In genomic region chr3:125062904-125063618, GRCh38 we compare ENCODE assay signal across 10 cellular contexts. TPM values are rescaled to one million over a fixed set of nuclear protein-coding genes. Genes with fewer than 3 reads are reported as not detected.
DNase-seq lines count a peak whose midpoint lies in the region; ATAC-seq, FAIRE-seq and TF ChIP-seq lines count a peak whose summit lies in the region.
"Had no signal": no experiment of that assay in that cellular context is flagged by ENCODE, and none has a peak within 500 bp of the region (broad histone marks: within the 10 kb centered on the region; RNA-seq: fewer than 3 reads in every experiment).

No MANE protein-coding gene starts in this region.

- peaks cover 28% of the 10 kb centered on the region for H3K9me1 ChIP-seq in IMR-90 (ENCODE audit: insufficient read depth, low read length)

- peak; percentile 53 to 79 for DNase-seq in A549 (ENCODE audit: low read depth in 1 of 2, low spot score in 1 of 2)
- peak; percentile 97 for DNase-seq in IMR-90
- no peak for DNase-seq in coronary artery (ENCODE audit: low spot score)
- no peak for DNase-seq in UCSD-AML1 (lab: John Stamatoyannopoulos, UW; ENCODE audit: unreplicated experiment)
- DNase-seq in HAP-1 (ENCODE audit: low spot score in 2 of 2), result no peak
- DNase-seq: glutamatergic neuron had no signal

- POLR2A ChIA-PET in A549 (lab: Yijun Ruan, JAX), result interaction anchor here (0.7 to 1.5 kb wide), 9 partner anchors 9 to 312 kb away, joined by 3 to 8 read pairs (median 4); partner anchors contain the start of gene ZNF148
- POLR2A ChIA-PET in IMR-90 (lab: Charles Lee; ENCODE audit: unreplicated experiment), result interaction anchor here (0.5 to 1.6 kb wide), 7 partner anchors 8 to 67 kb away, joined by 3 to 9 read pairs (median 3); no protein-coding TSS in a partner anchor

- FAIRE-seq in A549 (lab: Jason Lieb, UNC), result no peak

- peak overlapping the region; percentile 73 for H2AFZ ChIP-seq in IMR-90 (replicated peaks; ENCODE audit: low read length, poor library complexity)

- CTCF ChIA-PET in A549 (lab: Yijun Ruan, JAX) (interaction anchor here (0.9 to 1.3 kb wide), 4 partner anchors 10 to 68 kb away, joined by 3 read pairs; no protein-coding TSS in a partner anchor), IMR-90 (lab: Yijun Ruan, JAX) (interaction anchor here (0.6 to 1.0 kb wide), 3 partner anchors 67 to 95 kb away, joined by 3 to 4 read pairs (median 4); no protein-coding TSS in a partner anchor)

- peak overlapping the region; percentile 96 for H3K18ac ChIP-seq in IMR-90 (ENCODE audit: low read depth, low read length)

- peak overlapping the region; percentile 98 for H4K91ac ChIP-seq in IMR-90 (ENCODE audit: insufficient read depth, low read depth, low read length)

- H3K4ac ChIP-seq in IMR-90 (ENCODE audit: low read depth, low read length), result peak overlapping the region; percentile 99

- H3K4me2 ChIP-seq in A549, result peak overlapping the region; percentile 74
- peak overlapping the region; percentile 58 for H3K4me2 ChIP-seq in IMR-90 (ENCODE audit: low read depth, low read length)
- H3K4me2 ChIP-seq: BLaER1 treated with 17β-estradiol and CSF1 and Interleukin-3, amounts not matched to agents 10 nM and 100 nM had no signal

- peak overlapping the region; percentile 94 for H4K5ac ChIP-seq in IMR-90 (ENCODE audit: low read depth, low read length)

- H3K56ac ChIP-seq in IMR-90 (ENCODE audit: extremely low read depth, insufficient read depth, low read length), result peak overlapping the region; percentile 91

- H4K20me1 ChIP-seq in IMR-90 (ENCODE audit: insufficient read depth, low read length), result no peaks in the 10 kb centered on the region
- H4K20me1 ChIP-seq: BLaER1 treated with 17β-estradiol and CSF1 and Interleukin-3, amounts not matched to agents 10 nM and 100 nM had no signal

- dilution Hi-C loops in IMR-90 (cut with HindIII; ENCODE audit: low sequenced_read_pairs, unreplicated experiment), result no loop called here

- peak overlapping the region; percentile 99 for H2BK120ac ChIP-seq in IMR-90 (ENCODE audit: low read depth, low read length)

- intact Hi-C loops in IMR-90 (cut with micrococcal nuclease), result loop anchor here (2.0 kb wide), 1 partner anchor 46 kb away; no protein-coding TSS in a partner anchor

- H3K27ac ChIP-seq in A549 (peak overlapping the region; percentile 82 to 87), IMR-90 (ENCODE audit: insufficient read depth, low read length) (peak overlapping the region; percentile 93), coronary artery (peak overlapping the region; percentile 11 to 80), liver (ENCODE audit: low read depth in 1 of 2, low read length in 2 of 2) (no peak overlapping the region)
- H3K27ac ChIP-seq: BLaER1 treated with 17β-estradiol and CSF1 and Interleukin-3, amounts not matched to agents 10 nM and 100 nM had no signal

- TF ChIP-seq RAD21 in A549 (conservative IDR thresholded peaks at IDR 0.05 in 1 of 2, IDR thresholded peaks at IDR 0.05 in 1 of 2) (peak in 1 of 2 experiments; percentile 49; a peak in 3 of 5 replicates), IMR-90 (IDR thresholded peaks at IDR 0.05; ENCODE audit: low read length) (no peak), liver (IDR thresholded peaks at IDR 0.05) (no peak)

- H3K9me3 ChIP-seq in A549 (no peaks in the 10 kb centered on the region), IMR-90 (ENCODE audit: control insufficient read depth, insufficient read depth, low read length) (no peaks in the 10 kb centered on the region), liver (ENCODE audit: control insufficient read depth in 4 of 4, low read length in 3 of 4) (no peaks in the 10 kb centered on the region), HAP-1 (no peaks in the 10 kb centered on the region)

- H3K4me1 ChIP-seq in A549 (peaks cover 48% of the 10 kb centered on the region), IMR-90 (ENCODE audit: control insufficient read depth, insufficient read depth, low read length) (peaks cover 30% of the 10 kb centered on the region), liver (ENCODE audit: control insufficient read depth in 4 of 4, insufficient read depth in 4 of 4, low read length in 3 of 4) (peaks cover 0 to 4% (median 0%) of the 10 kb centered on the region in 4 donors), HAP-1 (no peaks in the 10 kb centered on the region)
- H3K4me1 ChIP-seq: BLaER1 treated with 17β-estradiol and CSF1 and Interleukin-3, amounts not matched to agents 10 nM and 100 nM had no signal

- H3K79me1 ChIP-seq in IMR-90 (ENCODE audit: low read depth in 1 of 2, low read length in 2 of 2), result peaks cover 3 to 9% of the 10 kb centered on the region in 2 experiments; a peak in 2 of 4 replicates

- peak; percentile 93 to 95 for ATAC-seq in A549
- ATAC-seq in IMR-90 (ENCODE audit: low read depth), result peak; percentile 86
- ATAC-seq in HG03159 (IDR thresholded peaks at IDR 0.05; ENCODE audit: unreplicated experiment), result no peak
- ATAC-seq in HG02852 (IDR thresholded peaks at IDR 0.05; ENCODE audit: unreplicated experiment), result no peak

- peak overlapping the region; percentile 94 for H3K14ac ChIP-seq in IMR-90 (replicated peaks; ENCODE audit: low read depth, low read length)

- H3K36me3 ChIP-seq in IMR-90 (ENCODE audit: control insufficient read depth, insufficient read depth, low read length) (no peaks in the 10 kb centered on the region), liver (ENCODE audit: control insufficient read depth in 4 of 4, insufficient read depth in 3 of 4, low read depth in 1 of 4, low read length in 3 of 4) (no peaks in the 10 kb centered on the region), HAP-1 (replicated peaks) (no peaks in the 10 kb centered on the region)
- H3K36me3 ChIP-seq: BLaER1 treated with 17β-estradiol and CSF1 and Interleukin-3, amounts not matched to agents 10 nM and 100 nM had no signal

- no peaks in the 10 kb centered on the region for H3K27me3 ChIP-seq in IMR-90 (ENCODE audit: control insufficient read depth, insufficient read depth, low read length)
- no peaks in the 10 kb centered on the region for H3K27me3 ChIP-seq in liver (ENCODE audit: control insufficient read depth in 4 of 4, insufficient read depth in 4 of 4, low read length in 3 of 4)
- H3K27me3 ChIP-seq in HAP-1 (ENCODE audit: low read depth), result no peaks in the 10 kb centered on the region

- peak overlapping the region; percentile 56 to 98 for H4K8ac ChIP-seq in IMR-90 (ENCODE audit: low read depth in 2 of 2, low read length in 2 of 2)

- peak overlapping the region; percentile 97 for H3K23ac ChIP-seq in IMR-90 (ENCODE audit: low read depth, low read length)

- peak; percentile 64 to 84; a peak in 3 of 5 replicates for TF ChIP-seq EP300 in A549 (IDR thresholded peaks at IDR 0.05)

- H2BK15ac ChIP-seq in IMR-90 (ENCODE audit: low read depth, low read length), result peak overlapping the region; percentile 98

- no peak overlapping the region for H3K4me3 ChIP-seq in A549
- no peak overlapping the region for H3K4me3 ChIP-seq in IMR-90 (ENCODE audit: insufficient read depth, low read depth, low read length)
- H3K4me3 ChIP-seq in coronary artery, result no peak overlapping the region
- H3K4me3 ChIP-seq in liver (ENCODE audit: low read depth in 1 of 3, low read length in 3 of 3), result no peak overlapping the region
- no peak overlapping the region for H3K4me3 ChIP-seq in HAP-1
- H3K4me3 ChIP-seq: BLaER1 treated with 17β-estradiol and CSF1 and Interleukin-3, amounts not matched to agents 10 nM and 100 nM had no signal

- H2AK5ac ChIP-seq in IMR-90 (ENCODE audit: low read depth, low read length), result peak overlapping the region; percentile 87

- H2BK5ac ChIP-seq in IMR-90 (ENCODE audit: low read depth, low read length, poor library complexity, severe bottlenecking), result peak overlapping the region; percentile 96

- 0% methylated on average over 7 of the region's 7 CpGs for WGBS in A549 (ENCODE audit: missing lambda C conversion rate)
- WGBS in IMR-90 (ENCODE audit: extremely low coverage in 2 of 2, insufficient read length in 1 of 2), 2 experiments, result 30% methylated on average over 2 of the region's 7 CpGs; no CpG with 5 or more reads in 1 of the 2 experiments
- 28% methylated on average over 7 of the region's 7 CpGs for WGBS in liver

- no TSS peak for BruUV-seq in IMR-90 (replicated peaks; lab: Mats Ljungman, UMichigan)

- peak overlapping the region; percentile 98 for H2BK20ac ChIP-seq in IMR-90 (ENCODE audit: low read depth, low read length)

- H2AK9ac ChIP-seq in IMR-90 (replicated peaks; ENCODE audit: low read depth, low read length, poor library complexity), result peak overlapping the region; percentile 92

- in situ Hi-C loops in IMR-90 (cut with MboI; ENCODE audit: low sequenced_read_pairs), result no loop called here
- in situ Hi-C loops in HAP-1 (cut with MboI; ENCODE audit: low sequenced_read_pairs), result no loop called here

- peak overlapping the region; percentile 43 for H3K9ac ChIP-seq in IMR-90 (ENCODE audit: low read depth, low read length)
- no peak overlapping the region for H3K9ac ChIP-seq in liver (ENCODE audit: low read depth in 1 of 2, low read length in 2 of 2)
- H3K9ac ChIP-seq: BLaER1 treated with 17β-estradiol and CSF1 and Interleukin-3, amounts not matched to agents 10 nM and 100 nM had no signal

- no peak for TF ChIP-seq CTCF in A549 (IDR thresholded peaks at IDR 0.05)
- TF ChIP-seq CTCF in IMR-90 (conservative IDR thresholded peaks at IDR 0.05; ENCODE audit: low read depth, low read length), result no peak
- TF ChIP-seq CTCF in coronary artery (IDR thresholded peaks at IDR 0.05), result no peak
- TF ChIP-seq CTCF in liver (IDR thresholded peaks at IDR 0.05; ENCODE audit: low read depth, low read length, missing input control), result no peak

- TF ChIP-seq POLR2A in A549 (IDR thresholded peaks at IDR 0.05; ENCODE audit: low read length) (no peak), IMR-90 (IDR thresholded peaks at IDR 0.05; ENCODE audit: low read depth, low read length) (no peak)

TF ChIP-seq in A549, 52 proteins besides CTCF, POLR2A, EP300 and RAD21 (continues in another document):
- TF ChIP-seq HDAC2 (IDR thresholded peaks at IDR 0.05) (no peak), PHF8 (IDR thresholded peaks at IDR 0.05; ENCODE audit: borderline replicate concordance, low read depth) (no peak)

TF ChIP-seq in IMR-90, 13 proteins besides CTCF, POLR2A, EP300 and RAD21 (continues in another document):
- TF ChIP-seq RCOR1 (IDR thresholded peaks at IDR 0.05; ENCODE audit: insufficient replicate concordance, low read length), result peak; percentile 43

TF ChIP-seq in liver, 16 proteins besides CTCF, POLR2A, EP300 and RAD21 (continues in another document):
- TF ChIP-seq HNF4G (IDR thresholded peaks at IDR 0.05), result no peak

RNA-seq across cellular contexts. Expression of gene HEG1, which starts 7.3 kb away (rescaled TPM):
- 5.4 and 7.9 TPM in 2 replicates for polyA plus RNA-seq in A549 (2011; rRNA removed)
- polyA plus RNA-seq in A549 (2012; cell fraction: cytosol; rRNA removed), result 2.7 and 3.8 TPM in 2 replicates
- 4.4 and 5.4 TPM in 2 replicates for polyA plus RNA-seq in A549 (2012; cell fraction: nucleus; rRNA removed)
- 5.6 to 6.6 TPM (median 5.9 TPM) in 3 replicates for polyA plus RNA-seq in A549 (2017; fragmentation: RNase III; extraction: RNeasy Plus Mini Kit Qiagen cat#74134 plus additional on column Dnase treatment)
- polyA minus RNA-seq in A549 (2011; rRNA and poly(A)+ RNA removed), result 8.3 and 13.1 TPM in 2 replicates
- total RNA-seq in IMR-90 (2012; rRNA removed), result 23.9 and 25.6 TPM in 2 replicates
- polyA plus RNA-seq in IMR-90 (2012; rRNA removed), result 36.3 and 43.4 TPM in 2 replicates
- polyA plus RNA-seq in IMR-90 (2012; cell fraction: cytosol; rRNA removed), result 26.1 and 37.9 TPM in 2 replicates
- 30.7 and 53.5 TPM in 2 replicates for polyA plus RNA-seq in IMR-90 (2012; cell fraction: nucleus; rRNA removed; ENCODE audit: low replicate concordance)
- 10 to 100 TPM in 1 of 2 donors, 1 to 10 TPM in 1; 5.9 to 16.0 TPM for total RNA-seq in liver
- 1 to 10 TPM; 1.4 to 4.8 TPM for polyA plus RNA-seq in liver

Comparison
In these comparisons a context has a peak if more than half of its experiments do, and no peak if none do; other contexts are left out.
1. ATAC-seq: peak in A549 (2 of 2) and IMR-90 (single experiment); none in HG03159 (single experiment) and HG02852 (single experiment).
2. DNase-seq: peak in A549 (2 of 2) and IMR-90 (single experiment); none in coronary artery (single experiment), UCSD-AML1 (single experiment) and HAP-1 (0 of 2).
3. H3K27ac ChIP-seq: peak in A549 (2 of 2), IMR-90 (single experiment) and coronary artery (2 of 2); none in liver (0 of 2).